Comparison of ENCODE assay signal across 27 cellular contexts in genomic region chr7:144759653-144760052, GRCh38.
"Had no signal": no experiment of that assay in that cellular context is flagged by ENCODE, and none has a peak within 500 bp of the region (broad histone marks: within the 10 kb centered on the region; RNA-seq: fewer than 3 reads in every experiment).

No MANE protein-coding gene starts in this region.

- DNase-seq: stimulated activated CD4-positive, alpha-beta T cell treated with anti-CD3 and anti-CD28 coated beads, Interleukin-2, amount 100 ng/mL, for 48 hours; stimulated activated CD4-positive, alpha-beta T cell treated with anti-CD3 and anti-CD28 coated beads, Interleukin-4, amount 100 ng/mL, for 1 hour; stimulated activated CD4-positive, alpha-beta T cell treated with anti-CD3 and anti-CD28 coated beads, Interleukin-4, amount 100 ng/mL, for 24 hours; stimulated activated CD4-positive, alpha-beta T cell treated with anti-CD3 and anti-CD28 coated beads, Interleukin-4, amount 100 ng/mL, for 4 hours; stimulated activated CD8-positive, alpha-beta memory T cell treated with anti-CD3 and anti-CD28 coated beads, Interleukin-4, amount 100 ng/mL, for 48 hours; stimulated activated naive B cell treated with anti-CD40 and anti-IgM and Interleukin-4, amounts not matched to agents 10 μg/mL and 1 μg/mL and 100 μg/mL, for 72 hours; stimulated activated naive CD4-positive, alpha-beta T cell; stimulated activated naive CD4-positive, alpha-beta T cell treated with Interleukin-2 at 50 U/mL for 16 hours; stimulated activated naive CD8-positive, alpha-beta T cell treated with anti-CD3 and anti-CD28 coated beads, Interleukin-15, amount 100 ng/mL, for 72 hours; stimulated activated naive CD8-positive, alpha-beta T cell treated with anti-CD3 and anti-CD28 coated beads, Interleukin-15, Interleukin-2, amounts not matched to agents 100 U/mL and 50 U/mL, for 24 hours; stomach; substantia nigra; testis; thyroid gland; tibial artery; transverse colon; trophoblast cell; upper lobe of left lung; upper lobe of right lung; uterus had no signal

- H3K36me3 ChIP-seq: stomach, suprapubic skin, thoracic aorta, thyroid gland, transverse colon, upper lobe of left lung, upper lobe of right lung, uterus, vagina had no signal

- H3K27ac ChIP-seq: stomach, suprapubic skin, testis, thoracic aorta, thyroid gland, tibial artery, tibial nerve, transverse colon, upper lobe of left lung, upper lobe of right lung, uterus, vagina had no signal

- H3K27me3 ChIP-seq: stomach, suprapubic skin, testis, thyroid gland, tibial artery, tibial nerve, transverse colon, upper lobe of left lung, upper lobe of right lung, uterus, vagina had no signal

- ATAC-seq: stimulated activated effector memory CD8-positive, alpha-beta T cell treated with anti-CD3 and anti-CD28 coated beads, Interleukin-12 subunit alpha, Interleukin-12 subunit beta, amount 100 ng/mL, for 72 hours; stimulated activated memory B cell treated with anti-CD40 and anti-IgM and Interleukin-4, amounts not matched to agents 10 μg/mL and 1 μg/mL and 100 μg/mL, for 72 hours; stimulated activated naive B cell treated with anti-CD40 and anti-IgM and Interleukin-4, amounts not matched to agents 10 μg/mL and 1 μg/mL and 100 μg/mL, for 72 hours; stimulated activated naive CD8-positive, alpha-beta T cell treated with anti-CD3 and anti-CD28 coated beads, Interleukin-15, amount 100 ng/mL, for 72 hours; stimulated activated naive CD8-positive, alpha-beta T cell treated with anti-CD3 and anti-CD28 coated beads, Interleukin-15, Interleukin-2, amounts not matched to agents 100 U/mL and 50 U/mL, for 24 hours; upper lobe of right lung had no signal

- H3K9me3 ChIP-seq: stomach, suprapubic skin, testis, thoracic aorta, thyroid gland, tibial artery, tibial nerve, transverse colon, upper lobe of left lung, upper lobe of right lung, uterus, vagina had no signal

- H3K4me3 ChIP-seq: stomach, suprapubic skin, testis, thoracic aorta, thyroid gland, tibial artery, tibial nerve, transverse colon, upper lobe of left lung, upper lobe of right lung, uterus, vagina had no signal

- FAIRE-seq: urothelium cell line had no signal

- H3K4me1 ChIP-seq: stomach, suprapubic skin, testis, thyroid gland, tibial artery, tibial nerve, transverse colon, upper lobe of left lung, upper lobe of right lung, uterus, vagina had no signal
